In the genomic region with DNA sequence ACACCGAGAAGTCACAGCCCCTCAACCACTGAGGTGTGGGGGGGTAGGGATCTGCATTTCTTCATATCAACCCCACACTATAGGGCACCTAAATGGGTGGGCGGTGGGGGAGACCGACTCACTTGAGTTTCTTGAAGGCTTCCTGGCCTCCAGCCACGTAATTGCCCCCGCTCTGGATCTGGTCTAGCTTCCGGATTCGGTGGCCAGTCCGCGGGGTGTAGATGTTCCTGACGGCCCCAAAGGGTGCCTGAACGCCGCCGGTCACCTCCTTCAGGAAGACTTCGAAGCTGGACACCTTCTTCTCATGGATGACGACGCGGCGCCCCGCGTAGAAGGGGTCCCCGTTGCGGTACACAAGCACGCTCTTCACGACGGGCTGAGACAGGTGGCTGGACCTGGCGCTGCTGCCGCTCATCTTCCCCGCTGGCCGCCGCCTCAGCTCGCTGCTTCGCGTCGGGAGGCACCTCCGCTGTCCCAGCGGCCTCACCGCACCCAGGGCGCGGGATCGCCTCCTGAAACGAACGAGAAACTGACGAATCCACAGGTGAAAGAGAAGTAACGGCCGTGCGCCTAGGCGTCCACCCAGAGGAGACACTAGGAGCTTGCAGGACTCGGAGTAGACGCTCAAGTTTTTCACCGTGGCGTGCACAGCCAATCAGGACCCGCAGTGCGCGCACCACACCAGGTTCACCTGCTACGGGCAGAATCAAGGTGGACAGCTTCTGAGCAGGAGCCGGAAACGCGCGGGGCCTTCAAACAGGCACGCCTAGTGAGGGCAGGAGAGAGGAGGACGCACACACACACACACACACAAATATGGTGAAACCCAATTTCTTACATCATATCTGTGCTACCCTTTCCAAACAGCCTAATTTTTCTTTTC, we compare ENCODE assay signal across 8 cellular contexts. TPM values are rescaled to one million over a fixed set of nuclear protein-coding genes. Genes with fewer than 3 reads are reported as not detected.
DNase-seq lines count a peak whose midpoint lies in the region; ATAC-seq, FAIRE-seq and TF ChIP-seq lines count a peak whose summit lies in the region.

A gene (minus strand): TSS at position 724 of the 883 bp plus-strand sequence. CDS start 309 bp downstream, at position 415.

- peak within 1 kb of the TSS; percentile 40 to 68 (median 62) for H3K27ac ChIP-seq in upper lobe of left lung

- no peaks in the 10 kb centered on the region for H3K9me3 Mint-ChIP-seq in natural killer cell treated with Interleukin-12 subunit alpha and Interleukin-12 subunit beta and Interleukin-15 and Interleukin-18, amount 100 ng/mL, for 72 hours

- peak; percentile 28 to 62 for ATAC-seq in natural killer cell treated with Interleukin-12 subunit alpha and Interleukin-12 subunit beta and Interleukin-15 and Interleukin-18, amount 100 ng/mL, for 72 hours
- ATAC-seq in upper lobe of left lung (ENCODE audit: low FRiP score in 2 of 2) = peak; percentile 66 to 95

- H3K4me1 ChIP-seq in upper lobe of left lung = peaks cover 9 to 19% (median 14%) of the 10 kb centered on the region in 4 donors

- peaks cover 29% of the 10 kb centered on the region in 2 donors for H3K27me3 Mint-ChIP-seq in natural killer cell treated with Interleukin-12 subunit alpha and Interleukin-12 subunit beta and Interleukin-15 and Interleukin-18, amount 100 ng/mL, for 72 hours

- H3K36me3 Mint-ChIP-seq in natural killer cell treated with Interleukin-12 subunit alpha and Interleukin-12 subunit beta and Interleukin-15 and Interleukin-18, amount 100 ng/mL, for 72 hours = no peaks in the 10 kb centered on the region

- H3K4me3 Mint-ChIP-seq in natural killer cell treated with Interleukin-12 subunit alpha and Interleukin-12 subunit beta and Interleukin-15 and Interleukin-18, amount 100 ng/mL, for 72 hours = peak within 1 kb of the TSS; percentile 54

- TF ChIP-seq CTCF in upper lobe of left lung (IDR thresholded peaks at IDR 0.05) = peak in 2 of 6 experiments; percentile 9 to 43

- 9 to 19% methylated on average over 8 to 37 of the region's 61 CpGs for WGBS in upper lobe of left lung, 2 donors

- TF ChIP-seq POLR2A in erythroblast (IDR thresholded peaks at IDR 0.05; ENCODE audit: low read length) (no peak), upper lobe of left lung (IDR thresholded peaks at IDR 0.05) (peak in 2 of 4 donors; percentile 58 to 63)

- H3K4me1 Mint-ChIP-seq in natural killer cell treated with Interleukin-12 subunit alpha and Interleukin-12 subunit beta and Interleukin-15 and Interleukin-18, amount 100 ng/mL, for 72 hours (ENCODE audit: low read depth in 2 of 2) = peaks cover 10 to 13% of the 10 kb centered on the region in 2 donors

- no peak for FAIRE-seq in urothelium cell line (lab: Jason Lieb, UNC)

- no peaks in the 10 kb centered on the region for H3K9me3 ChIP-seq in upper lobe of left lung

- no peaks in the 10 kb centered on the region for H3K36me3 ChIP-seq in upper lobe of left lung

- H3K27ac Mint-ChIP-seq in natural killer cell treated with Interleukin-12 subunit alpha and Interleukin-12 subunit beta and Interleukin-15 and Interleukin-18, amount 100 ng/mL, for 72 hours = no peak within 1 kb of the TSS

- TF ChIP-seq EP300 in upper lobe of left lung (IDR thresholded peaks at IDR 0.05) = no peak

- H3K27me3 ChIP-seq in upper lobe of left lung = no peaks in the 10 kb centered on the region

- DNase-seq in DMS 273 (lab: John Stamatoyannopoulos, UW; ENCODE audit: unreplicated experiment) = peak; percentile 32
- no peak for DNase-seq in DMS 273 treated with DMSO at 0.1 percent for 48 hours (lab: John Stamatoyannopoulos, UW)
- peak; percentile 9 for DNase-seq in activated T-cell treated with anti-CD3 and anti-CD28 coated beads for 1 hour (ENCODE audit: low read depth)
- peak; percentile 9 to 37 for DNase-seq in erythroblast (lab: John Stamatoyannopoulos, UW)
- DNase-seq in natural killer cell treated with Interleukin-12 subunit alpha and Interleukin-12 subunit beta and Interleukin-15 and Interleukin-18, amount 100 ng/mL, for 72 hours (ENCODE audit: low spot score) = no peak
- peak; percentile 89 to 94 for DNase-seq in upper lobe of left lung
- no peak for DNase-seq in urothelium cell line (ENCODE audit: low spot score)
- no peak for DNase-seq in GM19238 (ENCODE audit: insufficient read length, low spot score)

- peak within 1 kb of the TSS in 3 of 4 donors; percentile 45 to 57 (median 56) for H3K4me3 ChIP-seq in upper lobe of left lung

RNA-seq across cellular contexts. Expression of the gene that starts here (rescaled TPM):
- total RNA-seq in natural killer cell treated with Interleukin-12 subunit alpha and Interleukin-12 subunit beta and Interleukin-15 and Interleukin-18, amount 100 ng/mL, for 72 hours = not detected
- 1 to 10 TPM; 7.1 to 9.4 (median 7.8) TPM for total RNA-seq in upper lobe of left lung

Comparison
In these comparisons a context has a peak if more than half of its experiments do, and no peak if none do; other contexts are left out.
1. RNA of the gene that starts here (total RNA-seq): 7.1 to 9.4 TPM in upper lobe of left lung; not detected in natural killer cell treated with Interleukin-12 subunit alpha and Interleukin-12 subunit beta and Interleukin-15 and Interleukin-18, amount 100 ng/mL, for 72 hours; every median in the first group is over 4 times any median in the second.
2. DNase-seq: peak in DMS 273 (single experiment), activated T-cell treated with anti-CD3 and anti-CD28 coated beads for 1 hour (single experiment), erythroblast (2 of 2) and upper lobe of left lung (2 of 2); none in DMS 273 treated with DMSO at 0.1 percent for 48 hours (single experiment), natural killer cell treated with Interleukin-12 subunit alpha and Interleukin-12 subunit beta and Interleukin-15 and Interleukin-18, amount 100 ng/mL, for 72 hours (single experiment), urothelium cell line (single experiment) and GM19238 (single experiment).
3. Peak in ATAC-seq in natural killer cell treated with Interleukin-12 subunit alpha and Interleukin-12 subunit beta and Interleukin-15 and Interleukin-18, amount 100 ng/mL, for 72 hours; RNA of the gene not detected or under 1 TPM.